7 cellular contexts compared by ENCODE assay signal in genomic region chr17:34081269-34081668, GRCh38.
A peak's percentile ranks its signal among the peaks of the same experiment; 100 is the strongest.
DNase-seq lines count a peak whose midpoint lies in the region; TF ChIP-seq lines count a peak whose summit lies in the region.

No MANE protein-coding gene starts in this region.

- H3K27me3 Mint-ChIP-seq in nephron progenitor cell (ENCODE audit: low read depth, poor library complexity) = peaks cover 7% of the 10 kb centered on the region

- no peak overlapping the region for H3K4me3 Mint-ChIP-seq in nephron progenitor cell

- H3K4me1 Mint-ChIP-seq in nephron progenitor cell = peaks cover 24% of the 10 kb centered on the region

- no peaks in the 10 kb centered on the region for H3K9me2 ChIP-seq in MM.1S (replicated peaks; ENCODE audit: insufficient read depth, low read length)

- no peak overlapping the region for H3K27ac Mint-ChIP-seq in nephron progenitor cell

- H3K27ac ChIP-seq in MM.1S (ENCODE audit: low read length) = no peak overlapping the region
- H3K27ac ChIP-seq in tibial artery = no peak overlapping the region
- H3K27ac ChIP-seq in uterus = no peak overlapping the region

- H3K9me3 ChIP-seq in MM.1S (replicated peaks; ENCODE audit: insufficient read depth, low read length) (no peaks in the 10 kb centered on the region), tibial artery (no peaks in the 10 kb centered on the region), uterus (no peaks in the 10 kb centered on the region)

- DNase-seq in GM12864 (ENCODE audit: low read depth) (no peak), MM.1S (no peak), choroid plexus epithelial cell (ENCODE audit: low read depth) (peak; percentile 4), nephron progenitor cell (no peak), tibial artery (no peak), uterus (no peak), NCI-H524 treated with DMSO at 0.1 percent for 48 hours (lab: John Stamatoyannopoulos, UW) (no peak)

- intact Hi-C loops in tibial artery (cut with DNase I; ENCODE audit: low total_unique reads) (no loop called here), uterus (cut with DNase I; ENCODE audit: low total_unique reads) (no loop called here)

- no peak overlapping the region for H2AFZ ChIP-seq in MM.1S (ENCODE audit: low read length)

- H4K20me1 ChIP-seq in MM.1S (ENCODE audit: insufficient read depth, low read length) = no peaks in the 10 kb centered on the region

- H3K4me1 ChIP-seq in MM.1S (ENCODE audit: low read length) (no peaks in the 10 kb centered on the region), tibial artery (no peaks in the 10 kb centered on the region), uterus (no peaks in the 10 kb centered on the region)

- H3K36me3 Mint-ChIP-seq in nephron progenitor cell (ENCODE audit: low read depth) = no peaks in the 10 kb centered on the region

- no peak overlapping the region for H3K4me3 ChIP-seq in GM12864 (ENCODE audit: low read depth, low read length)
- no peak overlapping the region for H3K4me3 ChIP-seq in MM.1S (ENCODE audit: low read length)
- H3K4me3 ChIP-seq in choroid plexus epithelial cell (ENCODE audit: low read depth, low read length) = no peak overlapping the region
- no peak overlapping the region for H3K4me3 ChIP-seq in tibial artery
- no peak overlapping the region for H3K4me3 ChIP-seq in uterus

- H3K79me2 ChIP-seq in MM.1S (ENCODE audit: low read length) = no peaks in the 10 kb centered on the region

- H3F3A ChIP-seq in MM.1S (ENCODE audit: insufficient read depth, low read length) = no peaks in the 10 kb centered on the region

- peaks cover 9% of the 10 kb centered on the region for H3K9me3 Mint-ChIP-seq in nephron progenitor cell

- H3K36me3 ChIP-seq in MM.1S (replicated peaks; ENCODE audit: insufficient read depth, low read length) (no peaks in the 10 kb centered on the region), tibial artery (no peaks in the 10 kb centered on the region), uterus (no peaks in the 10 kb centered on the region)

- TF ChIP-seq POLR2A in uterus (IDR thresholded peaks at IDR 0.05) = no peak

- TF ChIP-seq CTCF in GM12864 (IDR thresholded peaks at IDR 0.05; ENCODE audit: low read depth, low read length, missing control alignments) (peak; percentile 62), MM.1S (IDR thresholded peaks at IDR 0.05; ENCODE audit: low read length) (peak; percentile 45), choroid plexus epithelial cell (conservative IDR thresholded peaks at IDR 0.05; ENCODE audit: low read depth, low read length) (peak; percentile 19), nephron progenitor cell (IDR thresholded peaks at IDR 0.05) (peak; percentile 38), tibial artery (IDR thresholded peaks at IDR 0.05) (no peak), uterus (IDR thresholded peaks at IDR 0.05) (no peak)

- H3K9ac ChIP-seq in MM.1S (ENCODE audit: low read length) = no peak overlapping the region

- H3K27me3 ChIP-seq in MM.1S (replicated peaks; ENCODE audit: insufficient read depth, low read length) (no peaks in the 10 kb centered on the region), tibial artery (peaks cover 0 to 5% of the 10 kb centered on the region in 2 donors), uterus (no peaks in the 10 kb centered on the region)

- H3K4me2 ChIP-seq in MM.1S (ENCODE audit: low read depth, low read length) = no peak overlapping the region

Comparison
In these comparisons a context has a peak if more than half of its experiments do, and no peak if none do; other contexts are left out.
1. CTCF ChIP-seq: peak in GM12864 (single experiment), MM.1S (single experiment), choroid plexus epithelial cell (single experiment) and nephron progenitor cell (single experiment); none in tibial artery (0 of 2) and uterus (0 of 4).